In the genomic region with DNA sequence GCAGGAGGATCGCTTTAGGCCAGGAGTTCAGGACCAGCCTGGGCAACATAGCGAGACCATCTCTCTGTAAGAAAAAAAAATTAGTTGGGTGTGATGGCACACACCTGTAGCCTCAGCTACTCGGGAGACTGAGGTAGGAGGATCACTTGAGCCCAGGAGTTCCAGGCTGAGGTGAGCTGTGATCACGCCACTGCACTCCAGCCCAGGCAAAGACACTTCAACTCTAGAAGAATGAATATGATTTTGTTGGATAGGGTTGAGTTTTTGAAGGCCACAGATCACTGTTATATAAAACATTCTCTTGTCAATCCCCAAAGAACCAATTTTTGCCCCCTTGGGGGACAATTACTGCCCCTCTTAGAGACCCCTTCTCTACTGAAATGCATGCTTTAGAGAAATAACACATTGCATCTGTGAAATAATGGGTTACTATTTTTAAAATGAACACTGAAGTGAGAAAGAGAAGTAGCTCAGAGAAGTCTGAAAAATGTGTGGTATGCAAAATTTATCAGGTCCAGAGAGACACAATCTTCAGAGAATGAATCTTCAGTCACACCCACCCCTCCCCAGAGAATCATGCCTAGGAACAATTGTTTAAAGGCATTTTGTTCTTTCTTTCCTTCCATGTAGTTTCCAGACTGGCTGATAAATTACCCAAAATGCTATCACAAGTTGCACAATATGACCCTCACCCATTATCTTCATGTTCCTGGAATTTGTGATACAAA, we compare ENCODE assay signal across 12 cellular contexts. TPM values are rescaled to one million over a fixed set of nuclear protein-coding genes. Genes with fewer than 3 reads are reported as not detected.
A peak's percentile ranks its signal among the peaks of the same experiment; 100 is the strongest.
DNase-seq lines count a peak whose midpoint lies in the region; ATAC-seq, FAIRE-seq and TF ChIP-seq lines count a peak whose summit lies in the region.
"Had no signal": no experiment of that assay in that cellular context is flagged by ENCODE, and none has a peak within 500 bp of the region (broad histone marks: within the 10 kb centered on the region; RNA-seq: fewer than 3 reads in every experiment).

No MANE protein-coding gene starts in this region.

- H3K36me3 ChIP-seq in liver (ENCODE audit: control insufficient read depth in 4 of 4, insufficient read depth in 3 of 4, low read depth in 1 of 4, low read length in 3 of 4) (no peaks in the 10 kb centered on the region), HepG2 (replicated peaks in 1 of 2; ENCODE audit: control insufficient read depth in 1 of 2, insufficient read depth in 2 of 2, low read length in 2 of 2) (no peaks in the 10 kb centered on the region), Karpas-422 (ENCODE audit: insufficient read depth, low read length) (no peaks in the 10 kb centered on the region)
- H3K36me3 ChIP-seq: upper lobe of right lung had no signal

- no peak for DNase-seq in HepG2 (ENCODE audit: low spot score)
- DNase-seq in Karpas-422: peak; percentile 87
- no peak for DNase-seq in SW 1271 (lab: John Stamatoyannopoulos, UW)
- no peak for DNase-seq in UCSD-AML1 (lab: John Stamatoyannopoulos, UW; ENCODE audit: unreplicated experiment)
- no peak for DNase-seq in DMS114 treated with DMSO at 0.1 percent for 48 hours (lab: John Stamatoyannopoulos, UW; ENCODE audit: unreplicated experiment)
- DNase-seq in mesenteric fat pad (ENCODE audit: low spot score): no peak
- DNase-seq: activated effector memory CD4-positive, alpha-beta T cell treated with anti-CD3 and anti-CD28 coated beads, Interleukin-2, amount 50 U/mL, for 16 hours; NCI-H1694; upper lobe of right lung had no signal

- POLR2A ChIA-PET in HepG2 (lab: Yijun Ruan, JAX): no interaction called here

- H3K27ac ChIP-seq in liver (ENCODE audit: low read depth in 1 of 2, low read length in 2 of 2): peak overlapping the region; percentile 34 to 45
- no peak overlapping the region for H3K27ac ChIP-seq in HepG2 (ENCODE audit: extremely low read length, insufficient read depth, low read length)
- H3K27ac ChIP-seq in Karpas-422 (ENCODE audit: low read length): peak overlapping the region; percentile 56
- H3K27ac ChIP-seq: upper lobe of right lung had no signal

- intact Hi-C loops in HepG2 (cut with micrococcal nuclease; ENCODE audit: unreplicated experiment): no loop called here

- TF ChIP-seq RAD21 in liver (IDR thresholded peaks at IDR 0.05) (peak in 1 of 2 donors; percentile 34), HepG2 (CRISPR knock-in tag; IDR thresholded peaks at IDR 0.05) (no peak)

- no peaks in the 10 kb centered on the region for H4K20me1 ChIP-seq in HepG2 (ENCODE audit: insufficient read depth, low read length)
- H4K20me1 ChIP-seq in Karpas-422 (ENCODE audit: insufficient read depth, low read depth, low read length): no peaks in the 10 kb centered on the region; the same call in 1 of the 2 replicates

- H3K9me3 ChIP-seq in liver (ENCODE audit: control insufficient read depth in 4 of 4, low read length in 3 of 4) (no peaks in the 10 kb centered on the region), HepG2 (ENCODE audit: low read length) (no peaks in the 10 kb centered on the region; the same call in 1 of the 2 replicates), Karpas-422 (ENCODE audit: low read length) (0 out of 2 replicates have a peak, but pooled peaks cover 5% of the 10 kb centered on the region)
- H3K9me3 ChIP-seq: upper lobe of right lung had no signal

- H3K9me2 ChIP-seq in Karpas-422 (replicated peaks; ENCODE audit: insufficient read depth, low read length): no peaks in the 10 kb centered on the region

- no peak for TF ChIP-seq CTCF in liver (IDR thresholded peaks at IDR 0.05; ENCODE audit: low read depth, low read length, missing input control)
- TF ChIP-seq CTCF in HepG2 (CRISPR knock-in tag; IDR thresholded peaks at IDR 0.05): no peak

- in situ Hi-C loops in HepG2 (cut with HindIII; ENCODE audit: extremely low pct_ligation_motif_present, low pct_unique_long_range_greater_than_20kb): loop anchor here (10.0 kb wide), 1 partner anchor 270 kb away; no protein-coding TSS in a partner anchor

- H3K79me2 ChIP-seq in HepG2 (ENCODE audit: insufficient read depth, low read length) (no peaks in the 10 kb centered on the region), Karpas-422 (ENCODE audit: low read length) (no peaks in the 10 kb centered on the region)

- H2AFZ ChIP-seq in HepG2 (ENCODE audit: low read length): no peak overlapping the region
- no peak overlapping the region for H2AFZ ChIP-seq in Karpas-422 (ENCODE audit: low read length)

- no peak for TF ChIP-seq EP300 in HepG2 (IDR thresholded peaks at IDR 0.05; ENCODE audit: low read depth in 2 of 2, low read length in 2 of 2)
- TF ChIP-seq EP300 in HepG2 (CRISPR knock-in tag; IDR thresholded peaks at IDR 0.05; ENCODE audit: borderline replicate concordance): no peak

- no TSS peak for BruUV-seq in HepG2 (replicated peaks; lab: Mats Ljungman, UMichigan)

- H3K27me3 ChIP-seq in liver (ENCODE audit: control insufficient read depth in 4 of 4, insufficient read depth in 4 of 4, low read length in 3 of 4): no peaks in the 10 kb centered on the region
- no peaks in the 10 kb centered on the region for H3K27me3 ChIP-seq in HepG2 (ENCODE audit: control insufficient read depth in 1 of 2, insufficient read depth in 2 of 2, low read length in 2 of 2)
- H3K27me3 ChIP-seq in Karpas-422 (ENCODE audit: low read length): peaks cover 10% of the 10 kb centered on the region
- H3K27me3 ChIP-seq: upper lobe of right lung had no signal

- H3K4me3 ChIP-seq in liver (ENCODE audit: low read depth in 1 of 3, low read length in 3 of 3) (no peak overlapping the region), HepG2 (replicated peaks in 1 of 3; ENCODE audit: insufficient read depth in 1 of 3, low read depth in 2 of 3, low read length in 3 of 3) (no peak overlapping the region), Karpas-422 (ENCODE audit: low read length) (peak overlapping the region; percentile 38)
- H3K4me3 ChIP-seq: upper lobe of right lung had no signal

- WGBS in liver: 97% methylated on average over 4 of the region's 4 CpGs
- WGBS in HepG2 (ENCODE audit: low lambda C conversion rate): 72% methylated on average over 4 of the region's 4 CpGs

- H3K9ac ChIP-seq in liver (ENCODE audit: low read depth in 1 of 2, low read length in 2 of 2) (no peak overlapping the region), HepG2 (ENCODE audit: insufficient read depth, low read depth, low read length) (no peak overlapping the region), Karpas-422 (ENCODE audit: low read length) (no peak overlapping the region)

- no peak for FAIRE-seq in HepG2 (lab: Jason Lieb, UNC)
- FAIRE-seq: endothelial cell of umbilical vein had no signal

- TF ChIP-seq POLR2A in HepG2 (IDR thresholded peaks at IDR 0.05; ENCODE audit: insufficient read depth in 1 of 2, low read depth in 2 of 2, low read length in 2 of 2): no peak

- no peak overlapping the region for H3K4me2 ChIP-seq in HepG2 (ENCODE audit: low read depth, low read length)
- H3K4me2 ChIP-seq in Karpas-422 (ENCODE audit: low read depth, low read length, poor library complexity, severe bottlenecking): peak overlapping the region; percentile 77

- CTCF ChIA-PET in HepG2 (lab: Yijun Ruan, JAX; ENCODE audit: low intra/inter-chr PET ratio, low total read pairs): no interaction called here

- ATAC-seq in HepG2 (no peak), HG02840 (IDR thresholded peaks at IDR 0.05; ENCODE audit: low FRiP score, unreplicated experiment) (peak; percentile 82)
- ATAC-seq: upper lobe of right lung had no signal

- H3K4me1 ChIP-seq in liver (ENCODE audit: control insufficient read depth in 4 of 4, insufficient read depth in 4 of 4, low read length in 3 of 4) (peaks cover 1 to 25% (median 12%) of the 10 kb centered on the region in 4 donors), HepG2 (ENCODE audit: insufficient read depth, low read length) (0 out of 2 replicates have a peak, but pooled peaks cover 5% of the 10 kb centered on the region), Karpas-422 (ENCODE audit: low read length) (peaks cover 28% of the 10 kb centered on the region)
- H3K4me1 ChIP-seq: upper lobe of right lung had no signal

RNA-seq across cellular contexts. Expression of gene METTL6, which starts 42.7 kb away (rescaled TPM):
- total RNA-seq in liver (1 to 10 TPM; 8.7 to 9.1 TPM), HepG2 (2016; rRNA removed; fragmentation: Illumina TruSeq; extraction: Trizol) (29.4 and 35.9 TPM in 2 replicates), mesenteric fat pad (12.1 TPM)
- polyA plus RNA-seq in liver (1 to 10 TPM; 2.0 to 3.1 TPM), HepG2 (2011; rRNA removed) (17.2 and 17.3 TPM in 2 replicates)
- total RNA-seq in HepG2 (2016; cell fraction: cytosol; rRNA removed; fragmentation: Illumina TruSeq; extraction: Trizol; ENCODE audit: low read depth): 22.7 and 26.8 TPM in 2 replicates
- 27.2 and 36.6 TPM in 2 replicates for total RNA-seq in HepG2 (2016; cell fraction: insoluble cytoplasmic fraction; rRNA removed; fragmentation: Illumina TruSeq; extraction: Trizol)
- 24.1 and 24.6 TPM in 2 replicates for total RNA-seq in HepG2 (2016; cell fraction: membrane; rRNA removed; fragmentation: Illumina TruSeq; extraction: Trizol)
- 19.4 and 19.9 TPM in 2 replicates for total RNA-seq in HepG2 (2016; cell fraction: nucleus; rRNA removed; fragmentation: Illumina TruSeq; extraction: Trizol)
- 14.0 and 16.7 TPM in 2 replicates for polyA plus RNA-seq in HepG2 (2011; cell fraction: cytosol; rRNA removed)
- 8.0 and 10.6 TPM in 2 replicates for polyA plus RNA-seq in HepG2 (2011; cell fraction: nucleus; rRNA removed)
- polyA plus RNA-seq in HepG2 (2012): 14.2 and 16.9 TPM in 2 replicates
- 8.7 and 10.2 TPM in 2 replicates for polyA plus RNA-seq in HepG2 (2016; cell fraction: cytosol; fragmentation: Illumina TruSeq; extraction: Trizol; ENCODE audit: low read depth)
- 27.6 and 30.8 TPM in 2 replicates for polyA plus RNA-seq in HepG2 (2016; cell fraction: insoluble cytoplasmic fraction; fragmentation: Illumina TruSeq; extraction: Trizol; ENCODE audit: low read depth)
- 10.9 and 14.1 TPM in 2 replicates for polyA plus RNA-seq in HepG2 (2016; cell fraction: membrane; fragmentation: Illumina TruSeq; extraction: Trizol; ENCODE audit: low read depth)
- 18.8 and 19.1 TPM in 2 replicates for polyA plus RNA-seq in HepG2 (2016; cell fraction: nucleus; fragmentation: Illumina TruSeq; extraction: Trizol; ENCODE audit: insufficient read depth, low read depth)
- polyA minus RNA-seq in HepG2 (2011; rRNA and poly(A)+ RNA removed; ENCODE audit: low replicate concordance): 17.3 and 21.1 TPM in 2 replicates
- 7.7 and 9.8 TPM in 2 replicates for polyA minus RNA-seq in HepG2 (2011; cell fraction: cytosol; rRNA and poly(A)+ RNA removed)
- polyA minus RNA-seq in HepG2 (2011; cell fraction: nucleus; rRNA and poly(A)+ RNA removed): 20.2 and 23.5 TPM in 2 replicates
- total RNA-seq in Karpas-422 (2014; rRNA removed; shearing (Covaris generic); ENCODE audit: low replicate concordance): 20.9 and 23.2 TPM in 2 replicates

RNA-seq across cellular contexts. Expression of gene EAF1, which starts 42.7 kb away (rescaled TPM):
- 10 to 100 TPM; 12.6 to 15.0 TPM for total RNA-seq in liver
- polyA plus RNA-seq in liver: 10 to 100 TPM in 1 of 2 donors, 1 to 10 TPM in 1; 4.6 to 10.2 TPM
- total RNA-seq in HepG2 (2016; rRNA removed; fragmentation: Illumina TruSeq; extraction: Trizol): 30.0 and 38.5 TPM in 2 replicates
- total RNA-seq in HepG2 (2016; cell fraction: cytosol; rRNA removed; fragmentation: Illumina TruSeq; extraction: Trizol; ENCODE audit: low read depth): 2.7 and 2.8 TPM in 2 replicates
- total RNA-seq in HepG2 (2016; cell fraction: insoluble cytoplasmic fraction; rRNA removed; fragmentation: Illumina TruSeq; extraction: Trizol): 30.9 and 39.2 TPM in 2 replicates
- 13.8 and 15.2 TPM in 2 replicates for total RNA-seq in HepG2 (2016; cell fraction: membrane; rRNA removed; fragmentation: Illumina TruSeq; extraction: Trizol)
- total RNA-seq in HepG2 (2016; cell fraction: nucleus; rRNA removed; fragmentation: Illumina TruSeq; extraction: Trizol): 15.8 and 18.3 TPM in 2 replicates
- 8.1 and 8.4 TPM in 2 replicates for polyA plus RNA-seq in HepG2 (2011; rRNA removed)
- polyA plus RNA-seq in HepG2 (2011; cell fraction: cytosol; rRNA removed): 7.9 and 8.6 TPM in 2 replicates
- polyA plus RNA-seq in HepG2 (2011; cell fraction: nucleus; rRNA removed): 8.3 and 10.1 TPM in 2 replicates
- 13.2 and 13.9 TPM in 2 replicates for polyA plus RNA-seq in HepG2 (2012)
- polyA plus RNA-seq in HepG2 (2016; cell fraction: cytosol; fragmentation: Illumina TruSeq; extraction: Trizol; ENCODE audit: low read depth): 0.75 and 0.85 TPM in 2 replicates
- 26.3 and 27.8 TPM in 2 replicates for polyA plus RNA-seq in HepG2 (2016; cell fraction: insoluble cytoplasmic fraction; fragmentation: Illumina TruSeq; extraction: Trizol; ENCODE audit: low read depth)
- 3.4 and 3.8 TPM in 2 replicates for polyA plus RNA-seq in HepG2 (2016; cell fraction: membrane; fragmentation: Illumina TruSeq; extraction: Trizol; ENCODE audit: low read depth)
- 20.2 and 20.4 TPM in 2 replicates for polyA plus RNA-seq in HepG2 (2016; cell fraction: nucleus; fragmentation: Illumina TruSeq; extraction: Trizol; ENCODE audit: insufficient read depth, low read depth)
- polyA minus RNA-seq in HepG2 (2011; rRNA and poly(A)+ RNA removed; ENCODE audit: low replicate concordance): 14.7 and 20.2 TPM in 2 replicates
- polyA minus RNA-seq in HepG2 (2011; cell fraction: cytosol; rRNA and poly(A)+ RNA removed): 14.6 and 16.9 TPM in 2 replicates
- polyA minus RNA-seq in HepG2 (2011; cell fraction: nucleus; rRNA and poly(A)+ RNA removed): 7.5 and 13.4 TPM in 2 replicates
- 19.8 and 29.2 TPM in 2 replicates for total RNA-seq in Karpas-422 (2014; rRNA removed; shearing (Covaris generic); ENCODE audit: low replicate concordance)
- total RNA-seq in mesenteric fat pad: 18.9 TPM

RNA-seq across cellular contexts. Expression of gene SH3BP5, which starts 52.3 kb away (rescaled TPM):
- 10 to 100 TPM in 1 of 2 donors, 1 to 10 TPM in 1; 9.9 to 17.9 TPM for total RNA-seq in liver
- 10 to 100 TPM in 1 of 2 donors, 1 to 10 TPM in 1; 3.5 to 13.7 TPM for polyA plus RNA-seq in liver
- 0.09 TPM in 1 of 2 replicates, not detected in the other for total RNA-seq in HepG2 (2016; rRNA removed; fragmentation: Illumina TruSeq; extraction: Trizol)
- not detected in 2 replicates for total RNA-seq in HepG2 (2016; cell fraction: cytosol; rRNA removed; fragmentation: Illumina TruSeq; extraction: Trizol; ENCODE audit: low read depth)
- total RNA-seq in HepG2 (2016; cell fraction: insoluble cytoplasmic fraction; rRNA removed; fragmentation: Illumina TruSeq; extraction: Trizol): 0.06 TPM in 1 of 2 replicates, not detected in the other
- total RNA-seq in HepG2 (2016; cell fraction: membrane; rRNA removed; fragmentation: Illumina TruSeq; extraction: Trizol): not detected in 2 replicates
- total RNA-seq in HepG2 (2016; cell fraction: nucleus; rRNA removed; fragmentation: Illumina TruSeq; extraction: Trizol): not detected in 2 replicates
- 0.09 and 0.16 TPM in 2 replicates for polyA plus RNA-seq in HepG2 (2011; rRNA removed)
- 0.05 and 0.09 TPM in 2 replicates for polyA plus RNA-seq in HepG2 (2011; cell fraction: cytosol; rRNA removed)
- polyA plus RNA-seq in HepG2 (2011; cell fraction: nucleus; rRNA removed): 0.26 TPM in 1 of 2 replicates, not detected in the other
- 0.11 TPM in 1 of 2 replicates, not detected in the other for polyA plus RNA-seq in HepG2 (2012)
- polyA plus RNA-seq in HepG2 (2016; cell fraction: cytosol; fragmentation: Illumina TruSeq; extraction: Trizol; ENCODE audit: low read depth): not detected in 2 replicates
- 0.25 TPM in 1 of 2 replicates, not detected in the other for polyA plus RNA-seq in HepG2 (2016; cell fraction: insoluble cytoplasmic fraction; fragmentation: Illumina TruSeq; extraction: Trizol; ENCODE audit: low read depth)
- not detected in 2 replicates for polyA plus RNA-seq in HepG2 (2016; cell fraction: membrane; fragmentation: Illumina TruSeq; extraction: Trizol; ENCODE audit: low read depth)
- not detected in 2 replicates for polyA plus RNA-seq in HepG2 (2016; cell fraction: nucleus; fragmentation: Illumina TruSeq; extraction: Trizol; ENCODE audit: insufficient read depth, low read depth)
- polyA minus RNA-seq in HepG2 (2011; rRNA and poly(A)+ RNA removed; ENCODE audit: low replicate concordance): 0.18 and 30.8 TPM in 2 replicates
- not detected in 2 replicates for polyA minus RNA-seq in HepG2 (2011; cell fraction: cytosol; rRNA and poly(A)+ RNA removed)
- polyA minus RNA-seq in HepG2 (2011; cell fraction: nucleus; rRNA and poly(A)+ RNA removed): 0.52 TPM in 1 of 2 replicates, not detected in the other
- 0.51 and 0.82 TPM in 2 replicates for total RNA-seq in Karpas-422 (2014; rRNA removed; shearing (Covaris generic); ENCODE audit: low replicate concordance)
- total RNA-seq in mesenteric fat pad: 108 TPM
